Comparison of ENCODE assay signal across 8 cellular contexts in the genomic region with DNA sequence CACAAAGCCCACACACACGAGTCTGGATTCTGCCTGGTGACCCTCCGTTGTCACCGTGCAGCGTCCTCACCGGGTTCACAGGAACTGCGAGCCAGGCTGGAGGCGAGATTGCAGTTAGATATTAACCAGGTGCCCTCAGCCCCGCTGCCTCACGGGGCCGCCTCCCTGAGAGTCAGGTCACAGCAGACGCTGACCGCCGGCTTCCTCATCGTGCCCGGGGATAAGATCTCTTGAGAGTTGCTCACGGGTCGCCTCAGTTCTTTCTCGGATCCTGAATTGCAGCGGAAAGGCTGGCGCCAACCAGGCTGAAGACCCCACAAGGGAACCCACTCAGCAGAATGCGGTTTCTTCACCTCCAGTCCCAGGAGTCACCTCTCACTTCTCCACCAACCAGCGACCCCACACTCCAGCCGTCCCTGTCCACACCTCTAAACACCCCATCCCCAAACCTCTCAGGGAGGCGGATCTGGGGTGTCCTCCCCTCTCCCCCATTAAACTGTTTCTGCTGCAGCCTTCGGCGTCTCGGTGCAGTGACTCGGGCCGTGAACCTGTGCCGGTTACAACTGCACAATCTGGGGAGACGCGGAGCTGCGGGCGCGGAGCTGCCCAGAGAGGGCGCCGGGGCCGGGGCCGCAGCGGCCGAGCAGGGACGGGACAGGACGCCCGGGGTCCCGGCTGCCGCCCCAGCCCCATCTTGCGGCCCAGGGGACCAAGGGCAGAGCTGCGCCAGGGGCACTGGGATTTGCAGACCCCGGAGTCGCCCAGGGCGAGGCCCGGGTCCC. TPM values are rescaled to one million over a fixed set of nuclear protein-coding genes. Genes with fewer than 3 reads are reported as not detected.
A peak's percentile ranks its signal among the peaks of the same experiment; 100 is the strongest.
DNase-seq lines count a peak whose midpoint lies in the region; ATAC-seq and TF ChIP-seq lines count a peak whose summit lies in the region.

No MANE protein-coding gene starts in this region.

- ATAC-seq in HG02870 (IDR thresholded peaks at IDR 0.05; ENCODE audit: unreplicated experiment): peak; percentile 31

- no peaks in the 10 kb centered on the region for H3K27me3 Mint-ChIP-seq in neural crest cell (ENCODE audit: low read depth)

- peak overlapping the region; percentile 86 for H3K4me3 ChIP-seq in NT2/D1 (ENCODE audit: insufficient read length, low read depth)
- peak overlapping the region; percentile 73 to 79 for H3K4me3 ChIP-seq in foreskin fibroblast (ENCODE audit: low read depth in 1 of 2, low read length in 2 of 2)

- H3K9me3 ChIP-seq in NT2/D1 (ENCODE audit: insufficient read depth, low read length): no peaks in the 10 kb centered on the region

- H3K4me3 Mint-ChIP-seq in neural crest cell: peak overlapping the region; percentile 99

- no peaks in the 10 kb centered on the region for H3K4me1 ChIP-seq in NT2/D1 (ENCODE audit: insufficient read depth, insufficient read length)

- peaks cover 9% of the 10 kb centered on the region for H3K36me3 ChIP-seq in NT2/D1 (ENCODE audit: insufficient read depth, insufficient read length, low read length)

- peaks cover 24% of the 10 kb centered on the region for H3K4me1 Mint-ChIP-seq in neural crest cell

- DNase-seq in activated gamma-delta T cell treated with Interleukin-2 at 50 U/mL for 16 hours (peak; percentile 32), activated gamma-delta T cell (lab: John Stamatoyannopoulos, UW) (no peak), NT2/D1 (ENCODE audit: low read depth, low spot score) (no peak), activated T-helper 1 cell treated with Interleukin-2 at 50 U/mL for 16 hours (ENCODE audit: low read depth) (peak; percentile 7), foreskin fibroblast (peak; percentile 19 to 64), neural crest cell (ENCODE audit: low read depth, low spot score) (no peak), ureter (ENCODE audit: low spot score) (peak; percentile 73)

- H3K27me3 ChIP-seq in NT2/D1 (ENCODE audit: insufficient read depth, insufficient read length): peaks cover 3% of the 10 kb centered on the region

- TF ChIP-seq CTCF in foreskin fibroblast (IDR thresholded peaks at IDR 0.05; ENCODE audit: low read depth, low read length): no peak
- TF ChIP-seq CTCF in neural crest cell (conservative IDR thresholded peaks at IDR 0.05): no peak

- peak overlapping the region; percentile 94 for H3K27ac Mint-ChIP-seq in neural crest cell (ENCODE audit: unreplicated experiment)

- peaks cover 9% of the 10 kb centered on the region for H3K36me3 Mint-ChIP-seq in neural crest cell (ENCODE audit: low read depth)

- H3K9ac ChIP-seq in NT2/D1 (ENCODE audit: insufficient read length, low read depth): peak overlapping the region; percentile 95

- no peaks in the 10 kb centered on the region for H3K9me3 Mint-ChIP-seq in neural crest cell

RNA-seq across cellular contexts. Expression of gene ZNF823, which starts 0.6 kb away (rescaled TPM):
- total RNA-seq in neural crest cell: 8.7 and 8.8 TPM in 2 replicates
- total RNA-seq in ureter: 21.5 TPM

RNA-seq across cellular contexts. Expression of gene ZNF441, which starts 28.6 kb away (rescaled TPM):
- total RNA-seq in neural crest cell (3.9 and 5.7 TPM in 2 replicates), ureter (17.9 TPM)

Comparison
In these comparisons a context has a peak if more than half of its experiments do, and no peak if none do; other contexts are left out.
1. DNase-seq: peak in activated gamma-delta T cell treated with Interleukin-2 at 50 U/mL for 16 hours (single experiment), activated T-helper 1 cell treated with Interleukin-2 at 50 U/mL for 16 hours (single experiment), foreskin fibroblast (2 of 2) and ureter (single experiment); none in activated gamma-delta T cell (single experiment), NT2/D1 (single experiment) and neural crest cell (single experiment).